In the genomic region with DNA sequence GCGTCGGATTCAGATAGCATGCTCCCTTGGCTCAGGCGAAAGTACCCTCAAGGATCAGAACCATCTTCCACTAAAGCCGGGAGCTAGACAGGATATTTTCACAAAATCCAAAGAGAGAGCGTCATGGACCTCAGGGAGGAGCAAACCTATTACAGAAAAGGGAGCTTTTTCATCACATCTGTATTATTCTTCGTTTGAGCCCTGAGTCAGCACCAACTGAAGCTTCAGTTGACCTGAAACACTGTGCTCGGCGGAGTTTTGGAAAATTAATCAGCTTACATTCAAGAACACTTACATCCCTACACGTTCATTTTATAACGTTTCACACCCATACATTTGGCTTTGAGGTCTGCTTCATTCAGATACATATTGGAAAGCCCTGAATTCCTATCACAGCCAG, we compare ENCODE assay signal across 15 cellular contexts.
DNase-seq lines count a peak whose midpoint lies in the region; ATAC-seq and TF ChIP-seq lines count a peak whose summit lies in the region.
"Had no signal": no experiment of that assay in that cellular context is flagged by ENCODE, and none has a peak within 500 bp of the region (broad histone marks: within the 10 kb centered on the region; RNA-seq: fewer than 3 reads in every experiment).

No MANE protein-coding gene starts in this region.

- H3K4me1 Mint-ChIP-seq in activated CD4-positive, alpha-beta T cell treated with anti-CD3 and anti-CD28 coated beads, Interleukin-2, amount 10 ng/mL, durations not matched to agents 7 days and 5 days, result peaks cover 51% of the 10 kb centered on the region
- peaks cover 52% of the 10 kb centered on the region for H3K4me1 Mint-ChIP-seq in T-helper 17 cell
- peaks cover 57% of the 10 kb centered on the region for H3K4me1 Mint-ChIP-seq in stimulated activated naive CD8-positive, alpha-beta T cell treated with anti-CD3 and anti-CD28 coated beads, Interleukin-15, amount 100 ng/mL, for 72 hours

- ATAC-seq in T-helper 17 cell, result no peak
- ATAC-seq in stimulated activated naive CD8-positive, alpha-beta T cell treated with anti-CD3 and anti-CD28 coated beads, Interleukin-15, amount 100 ng/mL, for 72 hours, result no peak
- ATAC-seq in HG02852 (IDR thresholded peaks at IDR 0.05; ENCODE audit: unreplicated experiment), result no peak
- ATAC-seq: lower lobe of right lung had no signal

- peaks cover 11% of the 10 kb centered on the region for H3K36me3 Mint-ChIP-seq in activated CD4-positive, alpha-beta T cell treated with anti-CD3 and anti-CD28 coated beads, Interleukin-2, amount 10 ng/mL, durations not matched to agents 7 days and 5 days (ENCODE audit: low read depth)
- no peaks in the 10 kb centered on the region for H3K36me3 Mint-ChIP-seq in T-helper 17 cell (ENCODE audit: low read depth)

- H3K9me3 Mint-ChIP-seq in activated CD4-positive, alpha-beta T cell treated with anti-CD3 and anti-CD28 coated beads, Interleukin-2, amount 10 ng/mL, durations not matched to agents 7 days and 5 days, result peaks cover 11% of the 10 kb centered on the region
- peaks cover 11 to 13% of the 10 kb centered on the region in 2 donors for H3K9me3 Mint-ChIP-seq in stimulated activated naive CD8-positive, alpha-beta T cell treated with anti-CD3 and anti-CD28 coated beads, Interleukin-15, amount 100 ng/mL, for 72 hours

- peak overlapping the region; percentile 31 for H3K4me3 Mint-ChIP-seq in activated CD4-positive, alpha-beta T cell treated with anti-CD3 and anti-CD28 coated beads, Interleukin-2, amount 10 ng/mL, durations not matched to agents 7 days and 5 days
- peak overlapping the region; percentile 83 for H3K4me3 Mint-ChIP-seq in T-helper 17 cell
- peak overlapping the region; percentile 59 to 66 for H3K4me3 Mint-ChIP-seq in stimulated activated naive CD8-positive, alpha-beta T cell treated with anti-CD3 and anti-CD28 coated beads, Interleukin-15, amount 100 ng/mL, for 72 hours

- no peak overlapping the region for H3K4me3 ChIP-seq in fibroblast of the aortic adventitia (ENCODE audit: low read depth, low read length)
- H3K4me3 ChIP-seq: coronary artery, lower lobe of right lung, thyroid gland had no signal

- TF ChIP-seq CTCF in fibroblast of the aortic adventitia (IDR thresholded peaks at IDR 0.05; ENCODE audit: insufficient read depth, low read length), result no peak

- H3K27me3 Mint-ChIP-seq in activated CD4-positive, alpha-beta T cell treated with anti-CD3 and anti-CD28 coated beads, Interleukin-2, amount 10 ng/mL, durations not matched to agents 7 days and 5 days, result no peaks in the 10 kb centered on the region
- H3K27me3 Mint-ChIP-seq in T-helper 17 cell, result no peaks in the 10 kb centered on the region
- no peaks in the 10 kb centered on the region for H3K27me3 Mint-ChIP-seq in stimulated activated naive CD8-positive, alpha-beta T cell treated with anti-CD3 and anti-CD28 coated beads, Interleukin-15, amount 100 ng/mL, for 72 hours

- H3K27ac Mint-ChIP-seq in activated CD4-positive, alpha-beta T cell treated with anti-CD3 and anti-CD28 coated beads, Interleukin-2, amount 10 ng/mL, durations not matched to agents 7 days and 5 days, result peak overlapping the region; percentile 67
- H3K27ac Mint-ChIP-seq in T-helper 17 cell, result peak overlapping the region; percentile 99
- peak overlapping the region in 1 of 2 donors; percentile 30 for H3K27ac Mint-ChIP-seq in stimulated activated naive CD8-positive, alpha-beta T cell treated with anti-CD3 and anti-CD28 coated beads, Interleukin-15, amount 100 ng/mL, for 72 hours

- no peak for DNase-seq in activated CD4-positive, alpha-beta T cell treated with anti-CD3 and anti-CD28 coated beads, Interleukin-2, amount 10 ng/mL, durations not matched to agents 7 days and 5 days
- DNase-seq in activated CD4-positive, alpha-beta T cell treated with anti-CD3 and anti-CD28 coated beads, Interleukin-2, amount 50 U/mL, for 4 hours, result no peak
- no peak for DNase-seq in T-helper 17 cell
- peak; percentile 40 for DNase-seq in fibroblast of the aortic adventitia (ENCODE audit: low read depth)
- no peak for DNase-seq in stimulated activated naive CD8-positive, alpha-beta T cell treated with anti-CD3 and anti-CD28 coated beads, Interleukin-15, amount 100 ng/mL, for 72 hours
- no peak for DNase-seq in A172 (ENCODE audit: low spot score)
- DNase-seq in NCI-H146 treated with DMSO at 0.1 percent for 48 hours (lab: John Stamatoyannopoulos, UW; ENCODE audit: unreplicated experiment), result no peak
- DNase-seq: DMS153, lower lobe of right lung, NCI-H2227 treated with DMSO at 0.1 percent for 48 hours, nucleus accumbens, SW 1271, thyroid gland had no signal

- CTCF ChIA-PET in activated CD4-positive, alpha-beta T cell treated with anti-CD3 and anti-CD28 coated beads, Interleukin-2, amount 10 ng/mL, durations not matched to agents 7 days and 5 days (lab: Charles Lee), result interaction anchor here (0.8 to 1.6 kb wide), 5 partner anchors 8 to 295 kb away, joined by 3 to 4 read pairs (median 3); no protein-coding TSS in a partner anchor

- POLR2A ChIA-PET in activated CD4-positive, alpha-beta T cell treated with anti-CD3 and anti-CD28 coated beads, Interleukin-2, amount 10 ng/mL, durations not matched to agents 7 days and 5 days (lab: Charles Lee), result no interaction called here

- no peaks in the 10 kb centered on the region for H3K9me3 ChIP-seq in T-helper 17 cell (ENCODE audit: control insufficient read depth, low read length, poor library complexity, severe bottlenecking)
- H3K9me3 ChIP-seq: lower lobe of right lung, thyroid gland had no signal

Comparison
In these comparisons a context has a peak if more than half of its experiments do, and no peak if none do; other contexts are left out.
1. H3K4me3 Mint-ChIP-seq: peak in every context shown above with its lines; median percentile 83 in T-helper 17 cell; 62 in stimulated activated naive CD8-positive, alpha-beta T cell treated with anti-CD3 and anti-CD28 coated beads, Interleukin-15, amount 100 ng/mL, for 72 hours; 31 in activated CD4-positive, alpha-beta T cell treated with anti-CD3 and anti-CD28 coated beads, Interleukin-2, amount 10 ng/mL, durations not matched to agents 7 days and 5 days.